17 cellular contexts compared by ENCODE assay signal in the genomic region with DNA sequence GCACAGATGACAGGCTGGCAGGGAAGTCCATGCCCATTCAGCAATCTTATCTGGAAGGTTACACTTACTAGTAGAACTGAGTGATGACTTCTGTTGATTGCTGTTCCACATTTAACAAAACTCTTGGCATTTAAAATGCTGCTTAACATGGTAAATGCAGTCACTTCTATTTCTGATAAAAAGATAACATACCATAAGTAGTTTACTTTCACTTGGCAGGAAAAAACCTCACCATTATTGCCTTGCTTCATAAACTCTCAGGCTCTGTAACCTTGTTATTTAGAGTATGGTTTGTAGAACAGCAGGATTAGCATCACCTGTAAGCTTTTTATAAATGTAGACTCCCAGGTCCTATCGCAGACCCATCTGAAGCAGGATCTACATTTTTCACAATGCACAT. TPM values are rescaled to one million over a fixed set of nuclear protein-coding genes. Genes with fewer than 3 reads are reported as not detected.
DNase-seq lines count a peak whose midpoint lies in the region; ATAC-seq, FAIRE-seq and TF ChIP-seq lines count a peak whose summit lies in the region.
"Had no signal": no experiment of that assay in that cellular context is flagged by ENCODE, and none has a peak within 500 bp of the region (broad histone marks: within the 10 kb centered on the region; RNA-seq: fewer than 3 reads in every experiment).

No MANE protein-coding gene starts in this region.

- H3K9me3 ChIP-seq in OCI-LY1 (ENCODE audit: low read length) (no peaks in the 10 kb centered on the region), pancreas (no peaks in the 10 kb centered on the region)
- H3K9me3 ChIP-seq: BLaER1, Caco-2 had no signal

- H3K36me3 ChIP-seq in OCI-LY1 (ENCODE audit: insufficient read depth, low read length) (no peaks in the 10 kb centered on the region; the same call in 1 of the 2 replicates), pancreas (no peaks in the 10 kb centered on the region)

- WGBS in pancreas, 2 donors = 41 to 58% methylated on average over 1 of the region's 1 CpG

- H2AFZ ChIP-seq in OCI-LY1 (ENCODE audit: low read length) = no peak overlapping the region

- H3K36me3 Mint-ChIP-seq in activated T-cell treated with anti-CD3 and anti-CD28 coated beads, Interleukin-2, amount 50 U/mL, for 72 hours (ENCODE audit: insufficient read depth in 2 of 2) = peaks cover 17 to 19% of the 10 kb centered on the region in 2 donors
- peaks cover 62% of the 10 kb centered on the region for H3K36me3 Mint-ChIP-seq in activated T-cell treated with anti-CD3 and anti-CD28 coated beads, Interleukin-2, amount 50 U/mL, for 24 hours (ENCODE audit: low read depth)

- H3K79me2 ChIP-seq in OCI-LY1 (ENCODE audit: insufficient read depth, low read length) = no peaks in the 10 kb centered on the region

- DNase-seq in activated T-cell treated with anti-CD3 and anti-CD28 coated beads, Interleukin-2, amount 50 U/mL, for 72 hours = no peak
- DNase-seq in activated T-cell treated with anti-CD3 and anti-CD28 coated beads, Interleukin-2, amount 50 U/mL, for 24 hours = no peak
- DNase-seq in pancreas (no peak), H4 (ENCODE audit: low spot score) (no peak), NCI-H1436 treated with DMSO at 0.1 percent for 48 hours (lab: John Stamatoyannopoulos, UW) (no peak)
- DNase-seq: Caco-2; CD8-positive, alpha-beta memory T cell; GOT3; HCEC 1CT; HFFc6; KBM-7 had no signal

- no peaks in the 10 kb centered on the region for H3K9me2 ChIP-seq in OCI-LY1 (ENCODE audit: low read depth, low read length)

- no peak overlapping the region for H3K4me2 ChIP-seq in OCI-LY1 (ENCODE audit: low read length)
- H3K4me2 ChIP-seq: BLaER1 had no signal

- no peak for FAIRE-seq in pancreas (lab: Jason Lieb, UNC)
- FAIRE-seq: GM12878 had no signal

- no peaks in the 10 kb centered on the region for H3K27me3 Mint-ChIP-seq in activated T-cell treated with anti-CD3 and anti-CD28 coated beads, Interleukin-2, amount 50 U/mL, for 72 hours (ENCODE audit: low read depth)
- H3K27me3 Mint-ChIP-seq in activated T-cell treated with anti-CD3 and anti-CD28 coated beads, Interleukin-2, amount 50 U/mL, for 24 hours = no peaks in the 10 kb centered on the region

- TF ChIP-seq CTCF in OCI-LY1 (IDR thresholded peaks at IDR 0.05; ENCODE audit: low read length) = no peak
- no peak for TF ChIP-seq CTCF in pancreas (IDR thresholded peaks at IDR 0.05)

- no peak for ATAC-seq in activated T-cell treated with anti-CD3 and anti-CD28 coated beads, Interleukin-2, amount 50 U/mL, for 72 hours (replicated peaks in 1 of 2)
- ATAC-seq in pancreas (peak in 3 of 4 donors; percentile 35 to 60 (median 48)), GM19324 (IDR thresholded peaks at IDR 0.05; ENCODE audit: low FRiP score, unreplicated experiment) (no peak)
- ATAC-seq: GM12878 had no signal

- H3F3A ChIP-seq in OCI-LY1 (ENCODE audit: insufficient read depth, low read length) = no peaks in the 10 kb centered on the region

- peak overlapping the region; percentile 8 for H3K27ac ChIP-seq in OCI-LY1 (ENCODE audit: low read depth, low read length, poor library complexity, severe bottlenecking)
- H3K27ac ChIP-seq in pancreas = peak overlapping the region in 1 of 4 donors; percentile 39
- H3K27ac ChIP-seq: 22Rv1, BLaER1, HL-60 had no signal

- no peaks in the 10 kb centered on the region for H3K27me3 ChIP-seq in OCI-LY1 (ENCODE audit: insufficient read depth, low read length)
- no peaks in the 10 kb centered on the region for H3K27me3 ChIP-seq in pancreas
- H3K27me3 ChIP-seq: BLaER1 had no signal

- H3K9me3 Mint-ChIP-seq in activated T-cell treated with anti-CD3 and anti-CD28 coated beads, Interleukin-2, amount 50 U/mL, for 72 hours = no peaks in the 10 kb centered on the region
- H3K9me3 Mint-ChIP-seq in activated T-cell treated with anti-CD3 and anti-CD28 coated beads, Interleukin-2, amount 50 U/mL, for 24 hours = no peaks in the 10 kb centered on the region
- H3K9me3 Mint-ChIP-seq: HFFc6 had no signal

- intact Hi-C loops in pancreas (cut with DNase I) = no loop called here

- peak overlapping the region; percentile 62 for H3K27ac Mint-ChIP-seq in activated T-cell treated with anti-CD3 and anti-CD28 coated beads, Interleukin-2, amount 50 U/mL, for 72 hours
- no peak overlapping the region for H3K27ac Mint-ChIP-seq in activated T-cell treated with anti-CD3 and anti-CD28 coated beads, Interleukin-2, amount 50 U/mL, for 24 hours
- H3K27ac Mint-ChIP-seq: HFFc6 had no signal

- H3K4me3 Mint-ChIP-seq in activated T-cell treated with anti-CD3 and anti-CD28 coated beads, Interleukin-2, amount 50 U/mL, for 72 hours = no peak overlapping the region
- no peak overlapping the region for H3K4me3 Mint-ChIP-seq in activated T-cell treated with anti-CD3 and anti-CD28 coated beads, Interleukin-2, amount 50 U/mL, for 24 hours
- H3K4me3 Mint-ChIP-seq: CD8-positive, alpha-beta memory T cell; HFFc6 had no signal

- H3K4me1 Mint-ChIP-seq in activated T-cell treated with anti-CD3 and anti-CD28 coated beads, Interleukin-2, amount 50 U/mL, for 72 hours (ENCODE audit: low read depth) = peaks cover 41% of the 10 kb centered on the region
- H3K4me1 Mint-ChIP-seq in activated T-cell treated with anti-CD3 and anti-CD28 coated beads, Interleukin-2, amount 50 U/mL, for 24 hours (ENCODE audit: low read depth) = peaks cover 23% of the 10 kb centered on the region

- H3K4me1 ChIP-seq in OCI-LY1 (ENCODE audit: insufficient read depth, low read length, severe bottlenecking) (peaks cover 10% of the 10 kb centered on the region), pancreas (peaks cover 7 to 39% (median 23%) of the 10 kb centered on the region in 3 donors)
- H3K4me1 ChIP-seq: BLaER1 had no signal

- H4K20me1 ChIP-seq in OCI-LY1 (ENCODE audit: insufficient read depth, low read length) = no peaks in the 10 kb centered on the region
- H4K20me1 ChIP-seq: BLaER1 had no signal

- no peak overlapping the region for H3K9ac ChIP-seq in OCI-LY1 (ENCODE audit: low read length)
- H3K9ac ChIP-seq: BLaER1 had no signal

- H3K4me3 ChIP-seq in OCI-LY1 (ENCODE audit: low read depth, low read length, poor library complexity, severe bottlenecking) = no peak overlapping the region
- no peak overlapping the region for H3K4me3 ChIP-seq in pancreas
- H3K4me3 ChIP-seq: BLaER1, GM12878 had no signal

RNA-seq across cellular contexts. Expression of a gene that starts 55.5 kb away (rescaled TPM):
- 10 to 100 TPM; 71.5 to 85.8 TPM for total RNA-seq in activated T-cell treated with anti-CD3 and anti-CD28 coated beads, Interleukin-2, amount 50 U/mL, for 72 hours
- 10 to 100 TPM; 11.2 to 19.5 (median 14.5) TPM for total RNA-seq in pancreas
- 10 to 100 TPM; 14.5 to 18.2 TPM for polyA plus RNA-seq in pancreas
- total RNA-seq in H4 (2014; rRNA removed; shearing (Covaris generic)) = 12.9 TPM in 2 replicates

Comparison
In these comparisons a context has a peak if more than half of its experiments do, and no peak if none do; other contexts are left out.
1. ATAC-seq: peak in pancreas (3 of 4); none in activated T-cell treated with anti-CD3 and anti-CD28 coated beads, Interleukin-2, amount 50 U/mL, for 72 hours (0 of 2) and GM19324 (single experiment).